Comparison of ENCODE assay signal across 1 cellular context in genomic region chr11:86245369-86246292, GRCh38.
TF ChIP-seq lines count a peak whose summit lies in the region.

No MANE protein-coding gene starts in this region.

TF ChIP-seq in HepG2, 621 proteins besides CTCF, POLR2A, EP300 and RAD21:
- TF ChIP-seq JUNB (CRISPR knock-in tag; IDR thresholded peaks at IDR 0.05; ENCODE audit: borderline replicate concordance) (no peak), SMYD3 (CRISPR knock-in tag; IDR thresholded peaks at IDR 0.05) (no peak), ARID3A (IDR thresholded peaks at IDR 0.05; ENCODE audit: low read depth, low read length) (peak; percentile 74), HNF4G (IDR thresholded peaks at IDR 0.05; ENCODE audit: borderline replicate concordance, low read depth, low read length) (peak; percentile 21; the same call in 1 of the 2 replicates), HNF4G (CRISPR knock-in tag; IDR thresholded peaks at IDR 0.05; ENCODE audit: borderline replicate concordance, low read depth) (no peak), PBX2 (CRISPR knock-in tag; IDR thresholded peaks at IDR 0.05) (0 out of 2 replicates have a peak, but pooled peaks have one; percentile 41), ZNF576 (CRISPR knock-in tag; IDR thresholded peaks at IDR 0.05) (0 out of 2 replicates have a peak, but pooled peaks have one; percentile 46), SKIL (CRISPR knock-in tag; IDR thresholded peaks at IDR 0.05; ENCODE audit: borderline replicate concordance) (0 out of 2 replicates have a peak, but pooled peaks have one; percentile 2), ZBTB7B (CRISPR knock-in tag; IDR thresholded peaks at IDR 0.05) (no peak), ONECUT2 (CRISPR knock-in tag; IDR thresholded peaks at IDR 0.05) (peak; percentile 87), ZNF776 (CRISPR knock-in tag; IDR thresholded peaks at IDR 0.05) (0 out of 2 replicates have a peak, but pooled peaks have one; percentile 43), BATF2 (CRISPR knock-in tag; IDR thresholded peaks at IDR 0.05) (0 out of 2 replicates have a peak, but pooled peaks have one; percentile 19), PBX3 (CRISPR knock-in tag; IDR thresholded peaks at IDR 0.05; ENCODE audit: borderline replicate concordance) (0 out of 2 replicates have a peak, but pooled peaks have one; percentile 6), CREM (IDR thresholded peaks at IDR 0.05) (peak; percentile 20; the same call in 1 of the 2 replicates), CREM (CRISPR knock-in tag; IDR thresholded peaks at IDR 0.05) (no peak)
TF ChIP-seq in HepG2: peak in this region for 10.
